In the genomic region with DNA sequence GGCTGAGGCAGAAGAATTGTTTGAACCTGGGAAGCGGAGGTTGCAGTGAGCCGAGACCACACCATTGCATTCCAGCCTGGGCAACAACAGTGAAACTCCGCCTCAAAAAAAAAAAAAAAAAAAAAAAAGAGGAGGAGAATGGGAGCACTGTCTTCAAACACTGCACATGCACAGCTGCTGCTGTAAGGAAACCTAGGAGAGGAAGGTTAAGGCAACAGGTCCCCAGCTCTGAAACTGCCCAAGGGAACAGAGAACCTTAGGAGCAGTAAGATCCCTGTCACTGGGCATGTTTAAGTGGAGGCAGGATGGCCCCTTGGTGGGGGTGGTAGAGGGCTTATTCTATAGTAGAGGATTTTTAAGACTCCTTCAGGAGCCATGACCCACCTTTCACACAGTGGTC, we compare ENCODE assay signal across 20 cellular contexts.
DNase-seq lines count a peak whose midpoint lies in the region; ATAC-seq and TF ChIP-seq lines count a peak whose summit lies in the region.
"Had no signal": no experiment of that assay in that cellular context is flagged by ENCODE, and none has a peak within 500 bp of the region (broad histone marks: within the 10 kb centered on the region; RNA-seq: fewer than 3 reads in every experiment).

No MANE protein-coding gene starts in this region.

- H3K36me3 Mint-ChIP-seq in natural killer cell treated with Interleukin-12 subunit alpha and Interleukin-12 subunit beta and Interleukin-15 and Interleukin-18, amount 100 ng/mL, for 72 hours = no peaks in the 10 kb centered on the region
- H3K36me3 Mint-ChIP-seq: CD14-positive monocyte; CD4-positive, alpha-beta memory T cell; CD4-positive, CD25-positive, alpha-beta regulatory T cell; CD8-positive, alpha-beta memory T cell had no signal

- no peak overlapping the region for H2BK15ac ChIP-seq in neuronal stem cell (ENCODE audit: low read length)

- H3K4me2 ChIP-seq in neuronal stem cell (ENCODE audit: insufficient read depth, low read length, poor library complexity, severe bottlenecking) = no peak overlapping the region
- H3K4me2 ChIP-seq: BLaER1 had no signal

- H3K27ac Mint-ChIP-seq in natural killer cell treated with Interleukin-12 subunit alpha and Interleukin-12 subunit beta and Interleukin-15 and Interleukin-18, amount 100 ng/mL, for 72 hours = no peak overlapping the region
- H3K27ac Mint-ChIP-seq: CD14-positive monocyte; CD4-positive, alpha-beta memory T cell; CD4-positive, CD25-positive, alpha-beta regulatory T cell; CD8-positive, alpha-beta memory T cell had no signal

- H3K14ac ChIP-seq in neuronal stem cell (ENCODE audit: low read length) = no peak overlapping the region

- H2BK5ac ChIP-seq in neuronal stem cell (ENCODE audit: low read length) = no peak overlapping the region

- no peak overlapping the region for H3K4me3 Mint-ChIP-seq in natural killer cell treated with Interleukin-12 subunit alpha and Interleukin-12 subunit beta and Interleukin-15 and Interleukin-18, amount 100 ng/mL, for 72 hours
- H3K4me3 Mint-ChIP-seq: CD4-positive, CD25-positive, alpha-beta regulatory T cell; CD8-positive, alpha-beta memory T cell had no signal

- ATAC-seq in natural killer cell treated with Interleukin-12 subunit alpha and Interleukin-12 subunit beta and Interleukin-15 and Interleukin-18, amount 100 ng/mL, for 72 hours = no peak
- ATAC-seq in HG02623 (IDR thresholded peaks at IDR 0.05; ENCODE audit: unreplicated experiment) = no peak

- H2AFZ ChIP-seq in neuronal stem cell (ENCODE audit: low read length) = no peak overlapping the region

- H3K4me1 Mint-ChIP-seq in natural killer cell treated with Interleukin-12 subunit alpha and Interleukin-12 subunit beta and Interleukin-15 and Interleukin-18, amount 100 ng/mL, for 72 hours (ENCODE audit: low read depth in 2 of 2) = no peaks in the 10 kb centered on the region
- H3K4me1 Mint-ChIP-seq: CD4-positive, alpha-beta memory T cell; CD8-positive, alpha-beta memory T cell had no signal

- no peak overlapping the region for H4K91ac ChIP-seq in neuronal stem cell (ENCODE audit: low read depth, low read length, poor library complexity)

- no peak overlapping the region for H2BK120ac ChIP-seq in neuronal stem cell (ENCODE audit: low read depth, low read length)

- TF ChIP-seq CTCF in HEK293 (tag by site-specific recombination; IDR thresholded peaks at IDR 0.05) = no peak
- no peak for TF ChIP-seq CTCF in sigmoid colon (IDR thresholded peaks at IDR 0.05)
- TF ChIP-seq CTCF in vagina (IDR thresholded peaks at IDR 0.05) = no peak

- H3K27ac ChIP-seq in HEK293 (ENCODE audit: extremely low read depth, low read depth, low read length) = no peak overlapping the region
- H3K27ac ChIP-seq in neuronal stem cell (replicated peaks; ENCODE audit: low read length) = no peak overlapping the region
- no peak overlapping the region for H3K27ac ChIP-seq in sigmoid colon
- H3K27ac ChIP-seq in vagina = no peak overlapping the region
- H3K27ac ChIP-seq: BLaER1 had no signal

- no peak overlapping the region for H2BK12ac ChIP-seq in neuronal stem cell (ENCODE audit: low read length)

- no peak overlapping the region for H3K23ac ChIP-seq in neuronal stem cell (ENCODE audit: low read depth, low read length, poor library complexity)

- WGBS in neuronal stem cell (ENCODE audit: extremely low coverage in 2 of 2, insufficient read length in 2 of 2, insufficient replicate concordance in 1 of 2), 2 donors = no CpG with 5 or more reads among the region's 3 CpGs
- 68 to 87% methylated on average over 3 of the region's 3 CpGs for WGBS in sigmoid colon, 2 donors

- H3K4me3 ChIP-seq in HEK293 (ENCODE audit: low read depth, low read length) = no peak overlapping the region
- H3K4me3 ChIP-seq in neuronal stem cell (ENCODE audit: low read length in 2 of 2) = no peak overlapping the region
- no peak overlapping the region for H3K4me3 ChIP-seq in sigmoid colon
- no peak overlapping the region for H3K4me3 ChIP-seq in vagina
- H3K4me3 ChIP-seq: BLaER1 had no signal

- H3K79me1 ChIP-seq in neuronal stem cell (ENCODE audit: low read depth, low read length) = no peaks in the 10 kb centered on the region

- intact Hi-C loops in sigmoid colon (cut with DNase I) = no loop called here
- intact Hi-C loops in vagina (cut with DNase I) = no loop called here

- POLR2A ChIA-PET in HEK293 (lab: Yijun Ruan, JAX) = interaction anchor here (0.7 kb wide), 1 partner anchor 218 kb away, joined by 6 read pairs; no protein-coding TSS in a partner anchor

- no peaks in the 10 kb centered on the region for H3K4me1 ChIP-seq in HEK293 (ENCODE audit: control insufficient read depth, insufficient read depth, low read length)
- no peaks in the 10 kb centered on the region for H3K4me1 ChIP-seq in neuronal stem cell (ENCODE audit: control insufficient read depth in 2 of 2, insufficient read depth in 1 of 2, low read depth in 1 of 2, low read length in 2 of 2)
- H3K4me1 ChIP-seq in sigmoid colon = peaks cover 0 to 10% (median 0%) of the 10 kb centered on the region in 4 donors
- H3K4me1 ChIP-seq in vagina = peaks cover 20% of the 10 kb centered on the region

- H2AK5ac ChIP-seq in neuronal stem cell (ENCODE audit: low read depth, low read length) = peak overlapping the region; percentile 25

- H3K9ac ChIP-seq in neuronal stem cell (ENCODE audit: low read depth, low read length, poor library complexity) = no peak overlapping the region
- H3K9ac ChIP-seq: BLaER1 had no signal

- no peaks in the 10 kb centered on the region for H3K9me3 Mint-ChIP-seq in natural killer cell treated with Interleukin-12 subunit alpha and Interleukin-12 subunit beta and Interleukin-15 and Interleukin-18, amount 100 ng/mL, for 72 hours
- H3K9me3 Mint-ChIP-seq: CD14-positive monocyte; CD4-positive, alpha-beta memory T cell; CD4-positive, CD25-positive, alpha-beta regulatory T cell had no signal

- H3K9me3 ChIP-seq in HEK293 (ENCODE audit: control insufficient read depth, insufficient read depth, low read depth, low read length) (no peaks in the 10 kb centered on the region), neuronal stem cell (replicated peaks in 1 of 2; ENCODE audit: control insufficient read depth in 2 of 2, insufficient read depth in 1 of 2, low read depth in 1 of 2, low read length in 2 of 2) (no peaks in the 10 kb centered on the region), sigmoid colon (no peaks in the 10 kb centered on the region), vagina (no peaks in the 10 kb centered on the region)
- H3K9me3 ChIP-seq: BE2C, BLaER1 had no signal

- no peak overlapping the region for H4K8ac ChIP-seq in neuronal stem cell (ENCODE audit: low read depth, low read length)

- peaks cover 0 to 17% of the 10 kb centered on the region in 2 donors for H3K27me3 Mint-ChIP-seq in natural killer cell treated with Interleukin-12 subunit alpha and Interleukin-12 subunit beta and Interleukin-15 and Interleukin-18, amount 100 ng/mL, for 72 hours

- H3K27me3 ChIP-seq in neuronal stem cell (ENCODE audit: control insufficient read depth in 3 of 3, insufficient read depth in 3 of 3, low read depth in 1 of 3, low read length in 3 of 3) (no peaks in the 10 kb centered on the region), sigmoid colon (peaks cover 0 to 4% (median 0%) of the 10 kb centered on the region in 3 donors), vagina (no peaks in the 10 kb centered on the region)
- H3K27me3 ChIP-seq: BE2C, BLaER1 had no signal

- CTCF ChIA-PET in HEK293 (lab: Yijun Ruan, JAX) = no interaction called here

- H3K4ac ChIP-seq in neuronal stem cell (ENCODE audit: low read length) = no peak overlapping the region

- H3K36me3 ChIP-seq in HEK293 (ENCODE audit: control insufficient read depth in 2 of 2, insufficient read depth in 1 of 2, low read length in 2 of 2) = no peaks in the 10 kb centered on the region
- peaks cover 0 to 18% of the 10 kb centered on the region in 2 donors for H3K36me3 ChIP-seq in neuronal stem cell (replicated peaks in 1 of 2; ENCODE audit: control insufficient read depth in 2 of 2, insufficient read depth in 2 of 2, low read length in 2 of 2)
- no peaks in the 10 kb centered on the region for H3K36me3 ChIP-seq in sigmoid colon
- H3K36me3 ChIP-seq in vagina = no peaks in the 10 kb centered on the region
- H3K36me3 ChIP-seq: BE2C, BLaER1 had no signal

- peak; percentile 10 for DNase-seq in NCI-H2171 treated with DMSO at 0.1 percent for 48 hours (lab: John Stamatoyannopoulos, UW)
- DNase-seq in NCI-H2171 (lab: John Stamatoyannopoulos, UW) = no peak
- no peak for DNase-seq in neuronal stem cell (ENCODE audit: low spot score)
- DNase-seq in sigmoid colon = peak; percentile 9
- no peak for DNase-seq in vagina (ENCODE audit: extremely low spot score in 2 of 2)
- DNase-seq in natural killer cell treated with Interleukin-12 subunit alpha and Interleukin-12 subunit beta and Interleukin-15 and Interleukin-18, amount 100 ng/mL, for 72 hours (ENCODE audit: low spot score) = no peak
- DNase-seq: 8988T; ACHN; BE2C; C1 segment of cervical spinal cord; CD4-positive, alpha-beta memory T cell; CD4-positive, CD25-positive, alpha-beta regulatory T cell; CD8-positive, alpha-beta memory T cell; COR-L47; DMS79 treated with DMSO at 0.1 percent for 48 hours; GF-D8 had no signal

- no peak for TF ChIP-seq POLR2A in sigmoid colon (IDR thresholded peaks at IDR 0.05)
- no peak for TF ChIP-seq POLR2A in vagina (IDR thresholded peaks at IDR 0.05)

- H3K18ac ChIP-seq in neuronal stem cell (ENCODE audit: low read length) = no peak overlapping the region

- no peak for TF ChIP-seq EP300 in sigmoid colon (IDR thresholded peaks at IDR 0.05)

TF ChIP-seq in HEK293, 187 proteins besides CTCF, POLR2A, EP300 and RAD21 (continues in another document):
- TF ChIP-seq SCRT2 (tag by site-specific recombination; IDR thresholded peaks at IDR 0.05) = peak; percentile 64; the same call in 1 of the 2 replicates

Comparison
In these comparisons a context has a peak if more than half of its experiments do, and no peak if none do; other contexts are left out.
1. DNase-seq: peak in NCI-H2171 treated with DMSO at 0.1 percent for 48 hours (single experiment) and sigmoid colon (single experiment); none in NCI-H2171 (single experiment), neuronal stem cell (single experiment), vagina (0 of 2) and natural killer cell treated with Interleukin-12 subunit alpha and Interleukin-12 subunit beta and Interleukin-15 and Interleukin-18, amount 100 ng/mL, for 72 hours (single experiment).